In genomic region chr4:109472343-109472761, GRCh38 we compare ENCODE assay signal across 12 cellular contexts. TPM values are rescaled to one million over a fixed set of nuclear protein-coding genes. Genes with fewer than 3 reads are reported as not detected.
DNase-seq lines count a peak whose midpoint lies in the region; ATAC-seq and TF ChIP-seq lines count a peak whose summit lies in the region.
"Had no signal": no experiment of that assay in that cellular context is flagged by ENCODE, and none has a peak within 500 bp of the region (broad histone marks: within the 10 kb centered on the region; RNA-seq: fewer than 3 reads in every experiment).

No MANE protein-coding gene starts in this region.

- intact Hi-C loops in MCF 10A (cut with micrococcal nuclease): no loop called here
- intact Hi-C loops in breast epithelium (cut with DNase I; ENCODE audit: low total_unique reads): no loop called here
- intact Hi-C loops in PC-9 (cut with micrococcal nuclease; ENCODE audit: unreplicated experiment): no loop called here
- intact Hi-C loops in activated CD4-positive, alpha-beta memory T cell treated with anti-CD3 and anti-CD28 coated beads for 36 hours (cut with micrococcal nuclease): loop anchor here (2.0 kb wide), 1 partner anchor 34 kb away; no protein-coding TSS in a partner anchor

- H3K27me3 ChIP-seq in breast epithelium: no peaks in the 10 kb centered on the region
- no peaks in the 10 kb centered on the region for H3K27me3 ChIP-seq in PC-9 (ENCODE audit: insufficient read depth, low read depth)

- TF ChIP-seq POLR2A in breast epithelium (IDR thresholded peaks at IDR 0.05): no peak

- H3K9me3 ChIP-seq in breast epithelium (no peaks in the 10 kb centered on the region), PC-9 (ENCODE audit: insufficient read depth, low read depth) (no peaks in the 10 kb centered on the region)

- H3K27ac Mint-ChIP-seq in MCF 10A (ENCODE audit: low read depth, unreplicated experiment): no peak overlapping the region
- no peak overlapping the region for H3K27ac Mint-ChIP-seq in type B pancreatic cell
- no peak overlapping the region for H3K27ac Mint-ChIP-seq in activated CD4-positive, alpha-beta memory T cell treated with anti-CD3 and anti-CD28 coated beads for 36 hours

- no peak overlapping the region for H3K4me3 ChIP-seq in breast epithelium
- H3K4me3 ChIP-seq in PC-9: no peak overlapping the region
- H3K4me3 ChIP-seq in fibroblast of mammary gland (ENCODE audit: control insufficient read depth, low read depth, low read length): no peak overlapping the region

- H3K79me2 ChIP-seq in PC-9 (ENCODE audit: low read depth): peaks cover 61% of the 10 kb centered on the region

- ATAC-seq in GM21381 (IDR thresholded peaks at IDR 0.05; ENCODE audit: unreplicated experiment): no peak
- ATAC-seq: CD8-positive, alpha-beta T cell had no signal

- H4K20me1 ChIP-seq in PC-9 (ENCODE audit: insufficient read depth): no peaks in the 10 kb centered on the region

- POLR2A ChIA-PET in MCF 10A (lab: Yijun Ruan, JAX): interaction anchor here (0.6 to 3.6 kb wide), 4 partner anchors 29 to 53 kb away, joined by 3 to 25 read pairs (median 10); partner anchors contain the start of gene SEC24B
- POLR2A ChIA-PET in PC-9 (lab: Charles Lee; ENCODE audit: unreplicated experiment): interaction anchor here (0.5 to 1.0 kb wide), 5 partner anchors 29 to 364 kb away, joined by 4 to 28 read pairs (median 5); partner anchors contain the start of gene MCUB
- POLR2A ChIA-PET in activated CD4-positive, alpha-beta memory T cell treated with anti-CD3 and anti-CD28 coated beads for 36 hours (lab: Charles Lee): no interaction called here

- H3K4me1 ChIP-seq in breast epithelium (no peaks in the 10 kb centered on the region), PC-9 (replicated peaks; ENCODE audit: insufficient read depth) (peaks cover 13% of the 10 kb centered on the region)

- H3K36me3 ChIP-seq in breast epithelium (no peaks in the 10 kb centered on the region), PC-9 (ENCODE audit: low read depth) (peaks cover 11% of the 10 kb centered on the region; the same call in 1 of the 2 replicates)

- H3K9me3 Mint-ChIP-seq in MCF 10A (ENCODE audit: unreplicated experiment) (no peaks in the 10 kb centered on the region), type B pancreatic cell (no peaks in the 10 kb centered on the region)
- H3K9me3 Mint-ChIP-seq in activated CD4-positive, alpha-beta memory T cell treated with anti-CD3 and anti-CD28 coated beads for 36 hours: no peaks in the 10 kb centered on the region
- H3K9me3 Mint-ChIP-seq: CD8-positive, alpha-beta T cell had no signal

- no peak overlapping the region for H3K4me3 Mint-ChIP-seq in MCF 10A (ENCODE audit: unreplicated experiment)
- no peak overlapping the region for H3K4me3 Mint-ChIP-seq in type B pancreatic cell
- H3K4me3 Mint-ChIP-seq in activated CD4-positive, alpha-beta memory T cell treated with anti-CD3 and anti-CD28 coated beads for 36 hours: no peak overlapping the region
- H3K4me3 Mint-ChIP-seq: CD8-positive, alpha-beta T cell had no signal

- DNase-seq in MCF 10A (ENCODE audit: unreplicated experiment) (peak; percentile 61), breast epithelium (ENCODE audit: low spot score in 2 of 2) (no peak), PC-9 (peak in 1 of 2 experiments; percentile 77), fibroblast of mammary gland (ENCODE audit: low read depth) (peak; percentile 68), stromal cell of bone marrow (ENCODE audit: low read depth) (peak; percentile 25), type B pancreatic cell (ENCODE audit: extremely low spot score, unreplicated experiment) (no peak)
- no peak for DNase-seq in activated CD4-positive, alpha-beta memory T cell treated with anti-CD3 and anti-CD28 coated beads for 36 hours
- DNase-seq: amniotic stem cell; CD8-positive, alpha-beta T cell; NCI-H2081 treated with DMSO at 0.1 percent for 48 hours; stimulated activated CD8-positive, alpha-beta memory T cell treated with anti-CD3 and anti-CD28 coated beads, Interleukin-4, amount 100 ng/mL, for 48 hours had no signal

- peaks cover 51% of the 10 kb centered on the region for H3K36me3 Mint-ChIP-seq in MCF 10A (ENCODE audit: insufficient read depth, unreplicated experiment)
- peaks cover 30% of the 10 kb centered on the region for H3K36me3 Mint-ChIP-seq in type B pancreatic cell
- H3K36me3 Mint-ChIP-seq in activated CD4-positive, alpha-beta memory T cell treated with anti-CD3 and anti-CD28 coated beads for 36 hours: peaks cover 22% of the 10 kb centered on the region

- no peak overlapping the region for H2AFZ ChIP-seq in PC-9

- H3F3A ChIP-seq in PC-9 (ENCODE audit: insufficient read depth, low read depth): 0 out of 2 replicates have a peak, but pooled peaks cover 9% of the 10 kb centered on the region

- no peaks in the 10 kb centered on the region for H3K9me2 ChIP-seq in PC-9 (ENCODE audit: insufficient read depth)

- peak overlapping the region; percentile 28 for H3K4me2 ChIP-seq in PC-9

- H3K4me1 Mint-ChIP-seq in MCF 10A (ENCODE audit: insufficient read depth, unreplicated experiment) (peaks cover 18% of the 10 kb centered on the region), type B pancreatic cell (ENCODE audit: unreplicated experiment) (peaks cover 5% of the 10 kb centered on the region)
- peaks cover 57% of the 10 kb centered on the region for H3K4me1 Mint-ChIP-seq in activated CD4-positive, alpha-beta memory T cell treated with anti-CD3 and anti-CD28 coated beads for 36 hours (ENCODE audit: low read depth)

- TF ChIP-seq CTCF in MCF 10A (IDR thresholded peaks at IDR 0.05; ENCODE audit: unreplicated experiment) (no peak), breast epithelium (IDR thresholded peaks at IDR 0.05) (no peak), PC-9 (conservative IDR thresholded peaks at IDR 0.05) (no peak), fibroblast of mammary gland (conservative IDR thresholded peaks at IDR 0.05; ENCODE audit: control insufficient read depth, insufficient read depth, low read depth, low read length) (no peak), type B pancreatic cell (conservative IDR thresholded peaks at IDR 0.05) (no peak)

- BruUV-seq in MCF 10A (replicated peaks; lab: Mats Ljungman, UMichigan) (no TSS peak), PC-9 (replicated peaks; lab: Mats Ljungman, UMichigan) (no TSS peak)

- H3K27ac ChIP-seq in breast epithelium (no peak overlapping the region), PC-9 (peak overlapping the region; percentile 70)

- CTCF ChIA-PET in MCF 10A (lab: Yijun Ruan, JAX) (interaction anchor here (0.6 to 1.3 kb wide), 4 partner anchors 39 to 582 kb away, joined by 3 to 5 read pairs (median 4); partner anchors contain the start of gene SEC24B), PC-9 (lab: Charles Lee) (no interaction called here)
- CTCF ChIA-PET in activated CD4-positive, alpha-beta memory T cell treated with anti-CD3 and anti-CD28 coated beads for 36 hours (lab: Charles Lee): interaction anchor here (1.4 kb wide), 1 partner anchor 34 kb away, joined by 3 read pairs; no protein-coding TSS in a partner anchor

- H3K27me3 Mint-ChIP-seq in MCF 10A (ENCODE audit: insufficient read depth, unreplicated experiment) (no peaks in the 10 kb centered on the region), type B pancreatic cell (no peaks in the 10 kb centered on the region)
- no peaks in the 10 kb centered on the region for H3K27me3 Mint-ChIP-seq in activated CD4-positive, alpha-beta memory T cell treated with anti-CD3 and anti-CD28 coated beads for 36 hours

RNA-seq across cellular contexts. Expression of gene SEC24B, which starts 38.7 kb away (rescaled TPM):
- total RNA-seq in MCF 10A (2022) (33.9 and 35.0 TPM in 2 replicates), breast epithelium (10 to 100 TPM; 39.2 to 51.2 (median 42.3) TPM), PC-9 (2021) (14.3 and 21.7 TPM in 2 replicates), type B pancreatic cell (ENCODE audit: low replicate concordance) (37.4 and 39.1 TPM in 2 replicates)
- 10 to 100 TPM; 24.7 to 25.2 TPM for total RNA-seq in activated CD4-positive, alpha-beta memory T cell treated with anti-CD3 and anti-CD28 coated beads for 36 hours

Comparison
In these comparisons a context has a peak if more than half of its experiments do, and no peak if none do; other contexts are left out.
1. DNase-seq: peak in MCF 10A (single experiment), fibroblast of mammary gland (single experiment) and stromal cell of bone marrow (single experiment); none in breast epithelium (0 of 2), type B pancreatic cell (single experiment) and activated CD4-positive, alpha-beta memory T cell treated with anti-CD3 and anti-CD28 coated beads for 36 hours (single experiment).